In the genomic region with DNA sequence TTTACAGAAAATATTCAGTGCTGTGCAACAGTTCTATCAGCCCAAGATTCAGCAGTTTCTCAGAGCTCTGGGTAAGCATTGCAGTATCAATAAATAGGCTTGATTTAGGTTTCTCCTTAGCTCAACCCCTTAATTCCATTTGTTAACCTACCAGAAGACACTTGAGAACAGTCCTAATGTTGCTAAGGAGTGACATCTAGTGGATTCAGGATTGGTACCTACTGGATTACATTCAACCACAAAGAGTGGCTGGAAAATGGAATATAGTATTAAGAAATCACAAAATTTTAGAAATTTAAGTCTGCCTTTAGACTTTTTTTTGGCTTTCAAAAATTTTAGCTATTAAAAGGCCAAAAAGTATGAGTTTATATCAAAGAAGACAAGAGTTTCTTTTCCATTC, we compare ENCODE assay signal across 9 cellular contexts. TPM values are rescaled to one million over a fixed set of nuclear protein-coding genes. Genes with fewer than 3 reads are reported as not detected.
DNase-seq lines count a peak whose midpoint lies in the region; ATAC-seq and TF ChIP-seq lines count a peak whose summit lies in the region.
"Had no signal": no experiment of that assay in that cellular context is flagged by ENCODE, and none has a peak within 500 bp of the region (broad histone marks: within the 10 kb centered on the region; RNA-seq: fewer than 3 reads in every experiment).

No MANE protein-coding gene starts in this region.

- POLR2A ChIA-PET in T-cell (lab: Charles Lee): no interaction called here

- H3K4me3 ChIP-seq in epithelial cell of esophagus (ENCODE audit: low read length): no peak overlapping the region

- ATAC-seq in HG03521 (IDR thresholded peaks at IDR 0.05; ENCODE audit: unreplicated experiment): no peak
- no peak for ATAC-seq in T-cell (replicated peaks in 1 of 4)

- H3K27ac Mint-ChIP-seq in osteocyte (ENCODE audit: unreplicated experiment) (no peak overlapping the region), T-cell (no peak overlapping the region)

- H3K9me3 Mint-ChIP-seq in osteocyte (ENCODE audit: unreplicated experiment): peaks cover 8% of the 10 kb centered on the region
- H3K9me3 Mint-ChIP-seq in T-cell: peaks cover 0 to 7% (median 3%) of the 10 kb centered on the region in 3 donors
- H3K9me3 Mint-ChIP-seq: immature natural killer cell had no signal

- H3K36me3 Mint-ChIP-seq in osteocyte (ENCODE audit: unreplicated experiment) (peaks cover 15% of the 10 kb centered on the region), T-cell (peaks cover 23% of the 10 kb centered on the region)

- peak; percentile 32 for TF ChIP-seq CTCF in epithelial cell of esophagus (IDR thresholded peaks at IDR 0.05; ENCODE audit: insufficient read depth, low read depth, low read length, missing control alignments)
- TF ChIP-seq CTCF in osteocyte (IDR thresholded peaks at IDR 0.05): peak; percentile 61

- no peaks in the 10 kb centered on the region for H3K4me1 Mint-ChIP-seq in osteocyte (ENCODE audit: unreplicated experiment)
- peaks cover 0 to 3% (median 0%) of the 10 kb centered on the region in 3 donors for H3K4me1 Mint-ChIP-seq in T-cell

- no peaks in the 10 kb centered on the region for H3K27me3 Mint-ChIP-seq in osteocyte (ENCODE audit: unreplicated experiment)
- no peaks in the 10 kb centered on the region for H3K27me3 Mint-ChIP-seq in T-cell

- CTCF ChIA-PET in T-cell (lab: Charles Lee): interaction anchor here in 1 of 2 donors (0.5 kb wide), 1 partner anchor 1726 kb away, joined by 5 read pairs; no protein-coding TSS in a partner anchor

- DNase-seq in EH (ENCODE audit: low read depth): peak; percentile 51
- peak; percentile 24 for DNase-seq in OCI-M1 (lab: John Stamatoyannopoulos, UW)
- DNase-seq in epithelial cell of esophagus (ENCODE audit: low read depth): peak; percentile 49
- no peak for DNase-seq in osteocyte (ENCODE audit: extremely low spot score, unreplicated experiment)
- no peak for DNase-seq in NCI-H526 (lab: John Stamatoyannopoulos, UW)
- no peak for DNase-seq in T-cell
- DNase-seq: immature natural killer cell, NCI-H510A had no signal

- H3K4me3 Mint-ChIP-seq in osteocyte (ENCODE audit: unreplicated experiment): no peak overlapping the region
- no peak overlapping the region for H3K4me3 Mint-ChIP-seq in T-cell

RNA-seq across cellular contexts. Expression of a gene that starts 34.7 kb away (rescaled TPM):
- total RNA-seq in osteocyte (52.0 and 60.8 TPM in 2 replicates), T-cell (100 to 1,000 TPM; 136 to 171 (median 165) TPM)

RNA-seq across cellular contexts. Expression of a gene that starts 56.1 kb away (rescaled TPM):
- total RNA-seq in osteocyte: 11.3 and 14.9 TPM in 2 replicates
- total RNA-seq in T-cell: 10 to 100 TPM in 4 of 5 donors, 1 to 10 TPM in 1; 9.8 to 14.6 (median 12.4) TPM

Comparison
In these comparisons a context has a peak if more than half of its experiments do, and no peak if none do; other contexts are left out.
1. DNase-seq: peak in EH (single experiment), OCI-M1 (single experiment) and epithelial cell of esophagus (single experiment); none in osteocyte (single experiment), NCI-H526 (0 of 2) and T-cell (0 of 34).